Comparison of ENCODE assay signal across 20 cellular contexts in the genomic region with DNA sequence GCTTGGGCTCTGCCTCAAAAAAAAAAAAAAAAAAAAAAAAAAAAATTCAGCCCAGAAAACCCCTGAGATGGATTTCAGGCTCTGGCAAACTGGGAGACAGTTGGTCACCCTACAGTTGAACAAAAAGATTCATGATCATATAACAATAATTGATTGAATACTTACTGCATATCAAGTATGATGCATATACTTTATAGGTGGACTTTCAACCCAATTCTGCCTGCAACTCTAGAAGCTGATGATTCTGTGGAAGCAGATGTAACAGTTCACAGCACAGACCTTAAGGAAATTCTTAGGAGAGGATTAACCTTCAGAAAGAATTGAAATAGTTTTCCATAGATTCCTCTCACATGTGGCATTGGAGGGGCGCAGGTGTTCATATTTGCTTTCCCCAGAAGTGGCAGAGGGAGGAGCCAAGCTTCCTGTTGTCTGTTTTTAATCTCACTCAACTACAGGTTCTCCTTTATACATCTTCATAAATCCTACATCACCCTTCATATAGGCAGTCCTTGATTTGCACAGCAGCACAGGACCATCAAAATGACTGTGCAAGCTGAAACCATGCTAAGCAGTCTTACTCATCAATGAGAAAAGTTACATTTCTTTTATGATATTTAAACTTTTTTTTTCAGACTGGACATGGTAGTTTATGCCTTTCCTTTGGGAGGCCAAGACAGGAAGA.
DNase-seq lines count a peak whose midpoint lies in the region; ATAC-seq and TF ChIP-seq lines count a peak whose summit lies in the region.
"Had no signal": no experiment of that assay in that cellular context is flagged by ENCODE, and none has a peak within 500 bp of the region (broad histone marks: within the 10 kb centered on the region; RNA-seq: fewer than 3 reads in every experiment).

No MANE protein-coding gene starts in this region.

- H3K27ac Mint-ChIP-seq in CD4-positive, CD25-positive, alpha-beta regulatory T cell, result peak overlapping the region; percentile 34 to 52 (median 51)
- H3K27ac Mint-ChIP-seq: HFFc6 had no signal

- no peaks in the 10 kb centered on the region; the same call in 1 of the 2 replicates for H3F3A ChIP-seq in PC-9 (ENCODE audit: insufficient read depth, low read depth)

- H3K4me2 ChIP-seq in PC-9, result no peak overlapping the region
- H3K4me2 ChIP-seq: A549 had no signal

- H3K36me3 Mint-ChIP-seq in CD4-positive, CD25-positive, alpha-beta regulatory T cell, result peaks cover 44% of the 10 kb centered on the region

- intact Hi-C loops in mucosa of descending colon (cut with DNase I, micrococcal nuclease) (no loop called here), PC-9 (cut with micrococcal nuclease; ENCODE audit: unreplicated experiment) (no loop called here)

- POLR2A ChIA-PET in PC-9 (lab: Charles Lee; ENCODE audit: unreplicated experiment), result no interaction called here

- DNase-seq in NCI-H748 (lab: John Stamatoyannopoulos, UW; ENCODE audit: unreplicated experiment) (peak; percentile 16), NCI-H748 treated with DMSO at 0.1 percent for 48 hours (lab: John Stamatoyannopoulos, UW) (no peak), NCI-H69 (lab: John Stamatoyannopoulos, UW) (peak; percentile 17), mucosa of descending colon (no peak), PC-9 (no peak), NAMALWA (ENCODE audit: low spot score) (no peak)
- peak in 2 of 3 donors; percentile 12 to 45 for DNase-seq in CD4-positive, CD25-positive, alpha-beta regulatory T cell
- DNase-seq: anterior cingulate cortex; erythroblast; foreskin keratinocyte; HFFc6; NCI-H1105 treated with DMSO at 0.1 percent for 48 hours; Peyer's patch; stimulated activated CD4-positive, alpha-beta T cell treated with anti-CD3 and anti-CD28 coated beads, Interleukin-4, amount 100 ng/mL, for 4 hours; uterus had no signal

- no peaks in the 10 kb centered on the region for H3K9me2 ChIP-seq in PC-9 (ENCODE audit: insufficient read depth)

- H3K4me3 ChIP-seq in CD4-positive, CD25-positive, alpha-beta regulatory T cell (ENCODE audit: low read depth, low read length), result peak overlapping the region; percentile 66
- H3K4me3 ChIP-seq in mucosa of descending colon, result no peak overlapping the region
- H3K4me3 ChIP-seq in PC-9, result no peak overlapping the region
- H3K4me3 ChIP-seq: A549, Peyer's patch, prostate gland, skin epidermis, uterus had no signal

- H3K4me1 Mint-ChIP-seq in CD4-positive, CD25-positive, alpha-beta regulatory T cell, result peaks cover 15 to 79% (median 51%) of the 10 kb centered on the region in 4 donors

- no peaks in the 10 kb centered on the region for H3K79me2 ChIP-seq in PC-9 (ENCODE audit: low read depth)

- H3K27me3 Mint-ChIP-seq in CD4-positive, CD25-positive, alpha-beta regulatory T cell, result peaks cover 34% of the 10 kb centered on the region

- TF ChIP-seq CTCF in mucosa of descending colon (IDR thresholded peaks at IDR 0.05) (no peak), PC-9 (conservative IDR thresholded peaks at IDR 0.05) (no peak)

- peak overlapping the region; percentile 70 to 85 (median 76) for H3K4me3 Mint-ChIP-seq in CD4-positive, CD25-positive, alpha-beta regulatory T cell
- H3K4me3 Mint-ChIP-seq: HFFc6 had no signal

- CTCF ChIA-PET in PC-9 (lab: Charles Lee), result no interaction called here

- H3K27me3 ChIP-seq in CD4-positive, CD25-positive, alpha-beta regulatory T cell (ENCODE audit: control insufficient read depth, insufficient read depth, low read length), result peaks cover 5% of the 10 kb centered on the region
- H3K27me3 ChIP-seq in PC-9 (ENCODE audit: insufficient read depth, low read depth), result no peaks in the 10 kb centered on the region
- H3K27me3 ChIP-seq: Peyer's patch, uterus had no signal

- H4K20me1 ChIP-seq in PC-9 (ENCODE audit: insufficient read depth), result no peaks in the 10 kb centered on the region

- H3K9me3 Mint-ChIP-seq in CD4-positive, CD25-positive, alpha-beta regulatory T cell, result no peaks in the 10 kb centered on the region
- H3K9me3 Mint-ChIP-seq: HFFc6 had no signal

- peaks cover 20% of the 10 kb centered on the region for H3K36me3 ChIP-seq in CD4-positive, CD25-positive, alpha-beta regulatory T cell (ENCODE audit: control insufficient read depth, insufficient read depth, low read length)
- H3K36me3 ChIP-seq in mucosa of descending colon (ENCODE audit: low read depth) (no peaks in the 10 kb centered on the region), PC-9 (ENCODE audit: low read depth) (no peaks in the 10 kb centered on the region)
- H3K36me3 ChIP-seq: Peyer's patch, prostate gland, uterus had no signal

- no peak overlapping the region for H2AFZ ChIP-seq in PC-9

- no peaks in the 10 kb centered on the region for H3K9me3 ChIP-seq in CD4-positive, CD25-positive, alpha-beta regulatory T cell (ENCODE audit: control insufficient read depth in 2 of 2, low read length in 2 of 2)
- H3K9me3 ChIP-seq in mucosa of descending colon (no peaks in the 10 kb centered on the region), PC-9 (ENCODE audit: insufficient read depth, low read depth) (no peaks in the 10 kb centered on the region)
- H3K9me3 ChIP-seq: A549, Peyer's patch, prostate gland, uterus had no signal

- no TSS peak for BruUV-seq in PC-9 (replicated peaks; lab: Mats Ljungman, UMichigan)

- peaks cover 48% of the 10 kb centered on the region for H3K4me1 ChIP-seq in CD4-positive, CD25-positive, alpha-beta regulatory T cell (ENCODE audit: control insufficient read depth, insufficient read depth, low read length, poor library complexity, severe bottlenecking)
- peaks cover 6% of the 10 kb centered on the region for H3K4me1 ChIP-seq in mucosa of descending colon (ENCODE audit: low read depth)
- no peaks in the 10 kb centered on the region for H3K4me1 ChIP-seq in PC-9 (replicated peaks; ENCODE audit: insufficient read depth)
- H3K4me1 ChIP-seq: foreskin keratinocyte, prostate gland, uterus had no signal

- H3K27ac ChIP-seq in CD4-positive, CD25-positive, alpha-beta regulatory T cell (ENCODE audit: insufficient read depth, low read length, poor library complexity, severe bottlenecking), result no peak overlapping the region
- no peak overlapping the region for H3K27ac ChIP-seq in PC-9
- H3K27ac ChIP-seq: A549, foreskin keratinocyte, prostate gland, skin epidermis, uterus, VCaP had no signal

- ATAC-seq in CD4-positive, CD25-positive, alpha-beta regulatory T cell (ENCODE audit: low read depth in 2 of 2), result peak in 1 of 2 donors; percentile 49
- peak; percentile 90 for ATAC-seq in mucosa of descending colon
- no peak for ATAC-seq in HG02973 (IDR thresholded peaks at IDR 0.05; ENCODE audit: unreplicated experiment)
- ATAC-seq: A549, foreskin keratinocyte had no signal

Comparison
In these comparisons a context has a peak if more than half of its experiments do, and no peak if none do; other contexts are left out.
1. DNase-seq: peak in NCI-H748 (single experiment), CD4-positive, CD25-positive, alpha-beta regulatory T cell (2 of 3) and NCI-H69 (single experiment); none in NCI-H748 treated with DMSO at 0.1 percent for 48 hours (single experiment), mucosa of descending colon (0 of 3), PC-9 (0 of 2) and NAMALWA (single experiment).